ENCODE assay signal across 8 cellular contexts in genomic region chr1:1745651-1746565, GRCh38. TPM values are rescaled to one million over a fixed set of nuclear protein-coding genes. Genes with fewer than 3 reads are reported as not detected.
DNase-seq lines count a peak whose midpoint lies in the region; ATAC-seq and TF ChIP-seq lines count a peak whose summit lies in the region.
"Not testable (repeated sequence)": the region's sequence is repeated elsewhere in the genome, so short reads cannot be mapped to it uniquely, and the experiment has no call there.

No MANE protein-coding gene starts in this region.

- peak; percentile 71 for ATAC-seq in GM23338

- not testable (repeated sequence) for H3K9me2 ChIP-seq in GM23338 (ENCODE audit: insufficient read depth)

- H2AFZ ChIP-seq in GM23338: not testable (repeated sequence)

- H3K27ac Mint-ChIP-seq in GM23338: peak overlapping the region; percentile 92
- H3K27ac Mint-ChIP-seq in nephron progenitor cell: peak overlapping the region; percentile 100

- DNase-seq in DMS79 (lab: John Stamatoyannopoulos, UW) (peak; percentile 48), SK-N-DZ (ENCODE audit: low spot score) (peak; percentile 76), fibroblast of the aortic adventitia (ENCODE audit: low read depth) (peak; percentile 73), nephron progenitor cell (peak; percentile 79)
- DNase-seq in GM23338 (ENCODE audit: low spot score): not testable (repeated sequence)
- DNase-seq in Jurkat, Clone E6-1 (ENCODE audit: low read depth, low spot score): peak; percentile 32
- DNase-seq in activated gamma-delta T cell treated with anti-CD3 and anti-CD28 coated beads, Interleukin-2, amount 50 U/mL, for 16 hours (ENCODE audit: low read depth): peak; percentile 63
- peak; percentile 66 to 78 for DNase-seq in stimulated activated CD8-positive, alpha-beta memory T cell treated with anti-CD3 and anti-CD28 coated beads, Interleukin-7, amount 100 ng/mL, for 4 hours (ENCODE audit: low read depth in 2 of 2)

- H3K79me2 ChIP-seq in GM23338 (replicated peaks; ENCODE audit: insufficient read depth): not testable (repeated sequence)

- H3K36me3 ChIP-seq in GM23338 (ENCODE audit: insufficient read depth): not testable (repeated sequence)

- H3K4me3 Mint-ChIP-seq in GM23338 (peak overlapping the region; percentile 62; the same call in 2 of the 3 replicates), nephron progenitor cell (peak overlapping the region; percentile 79)

- not testable (repeated sequence) for H3K4me2 ChIP-seq in GM23338

- not testable (repeated sequence) for H3K4me1 ChIP-seq in GM23338 (ENCODE audit: insufficient read depth)

- H3K4me3 ChIP-seq in GM23338: not testable (repeated sequence)
- peak overlapping the region; percentile 40 for H3K4me3 ChIP-seq in Jurkat, Clone E6-1 (ENCODE audit: low read length)
- peak overlapping the region; percentile 54 for H3K4me3 ChIP-seq in fibroblast of the aortic adventitia (ENCODE audit: low read depth, low read length)

- H3K27me3 Mint-ChIP-seq in GM23338 (ENCODE audit: insufficient read depth, low read depth, poor library complexity); nephron progenitor cell (ENCODE audit: low read depth, poor library complexity): not testable (repeated sequence)

- not testable (repeated sequence) for H3F3A ChIP-seq in GM23338 (replicated peaks; ENCODE audit: low read depth)

- H3K36me3 Mint-ChIP-seq in GM23338 (ENCODE audit: low read depth): not testable (repeated sequence)
- peaks cover 16% of the 10 kb centered on the region for H3K36me3 Mint-ChIP-seq in nephron progenitor cell (ENCODE audit: low read depth)

- TF ChIP-seq CTCF in GM23338 (conservative IDR thresholded peaks at IDR 0.05; ENCODE audit: low read depth in 2 of 2); fibroblast of the aortic adventitia (IDR thresholded peaks at IDR 0.05; ENCODE audit: insufficient read depth, low read length); nephron progenitor cell (IDR thresholded peaks at IDR 0.05): not testable (repeated sequence)

- not testable (repeated sequence) for H3K27ac ChIP-seq in GM23338 (ENCODE audit: low read depth)

- H4K20me1 ChIP-seq in GM23338 (replicated peaks; ENCODE audit: insufficient read depth): not testable (repeated sequence)

- not testable (repeated sequence) for H3K4me1 Mint-ChIP-seq in GM23338
- H3K4me1 Mint-ChIP-seq in nephron progenitor cell: peaks cover 10% of the 10 kb centered on the region

- H3K9me3 Mint-ChIP-seq in GM23338, nephron progenitor cell: not testable (repeated sequence)

- not testable (repeated sequence) for H3K27me3 ChIP-seq in GM23338 (ENCODE audit: insufficient read depth)

RNA-seq across cellular contexts. Expression of gene CDK11A, which starts 21.8 kb away (rescaled TPM):
- total RNA-seq in GM23338 (2014; rRNA removed; shearing (Covaris generic)): 19.6 and 22.8 TPM in 2 replicates
- 72.6 and 76.1 TPM in 2 replicates for polyA plus RNA-seq in GM23338 (2016; fragmentation: Nextera tagmentation; extraction: Ambion mirVana)
- 42.4 TPM for polyA plus RNA-seq in Jurkat, Clone E6-1 (2012; ENCODE audit: insufficient read depth, insufficient read length)
- polyA plus RNA-seq in SK-N-DZ (2014; cell fraction: cytosol; rRNA removed): 6.4 and 7.5 TPM in 2 replicates
- polyA plus RNA-seq in SK-N-DZ (2014; cell fraction: nucleus; rRNA removed): 86.9 and 154 TPM in 2 replicates
- 9.8 and 26.5 TPM in 2 replicates for total RNA-seq in fibroblast of the aortic adventitia (ENCODE audit: low replicate concordance)

RNA-seq across cellular contexts. Expression of gene NADK, which starts 32.4 kb away (rescaled TPM):
- 62.8 and 73.2 TPM in 2 replicates for total RNA-seq in GM23338 (2014; rRNA removed; shearing (Covaris generic))
- polyA plus RNA-seq in GM23338 (2016; fragmentation: Nextera tagmentation; extraction: Ambion mirVana): 45.3 and 47.2 TPM in 2 replicates
- polyA plus RNA-seq in Jurkat, Clone E6-1 (2012; ENCODE audit: insufficient read depth, insufficient read length): 59.7 TPM
- polyA plus RNA-seq in SK-N-DZ (2014; cell fraction: cytosol; rRNA removed): 58.1 and 62.6 TPM in 2 replicates
- polyA plus RNA-seq in SK-N-DZ (2014; cell fraction: nucleus; rRNA removed): 154 and 166 TPM in 2 replicates
- total RNA-seq in fibroblast of the aortic adventitia (ENCODE audit: low replicate concordance): 38.6 and 45.6 TPM in 2 replicates

RNA-seq across cellular contexts. Expression of gene SLC35E2B, which starts 53.3 kb away (rescaled TPM):
- 53.4 and 63.0 TPM in 2 replicates for total RNA-seq in GM23338 (2014; rRNA removed; shearing (Covaris generic))
- polyA plus RNA-seq in GM23338 (2016; fragmentation: Nextera tagmentation; extraction: Ambion mirVana): 16.8 and 17.6 TPM in 2 replicates
- polyA plus RNA-seq in Jurkat, Clone E6-1 (2012; ENCODE audit: insufficient read depth, insufficient read length): 29.5 TPM
- 26.9 and 32.3 TPM in 2 replicates for polyA plus RNA-seq in SK-N-DZ (2014; cell fraction: cytosol; rRNA removed)
- polyA plus RNA-seq in SK-N-DZ (2014; cell fraction: nucleus; rRNA removed): 35.7 and 63.9 TPM in 2 replicates
- total RNA-seq in fibroblast of the aortic adventitia (ENCODE audit: low replicate concordance): 37.6 and 54.8 TPM in 2 replicates
